12 cellular contexts compared by ENCODE assay signal in genomic region chr7:127809285-127809702, GRCh38.
DNase-seq lines count a peak whose midpoint lies in the region; ATAC-seq and TF ChIP-seq lines count a peak whose summit lies in the region.
"Had no signal": no experiment of that assay in that cellular context is flagged by ENCODE, and none has a peak within 500 bp of the region (broad histone marks: within the 10 kb centered on the region; RNA-seq: fewer than 3 reads in every experiment).

No MANE protein-coding gene starts in this region.

- no peaks in the 10 kb centered on the region for H3K9me3 ChIP-seq in BLaER1
- H3K9me3 ChIP-seq in WERI-Rb-1 (ENCODE audit: severe bottlenecking): no peaks in the 10 kb centered on the region
- H3K9me3 ChIP-seq in testis: no peaks in the 10 kb centered on the region
- H3K9me3 ChIP-seq: sigmoid colon, tibial artery had no signal

- H3K36me3 ChIP-seq in BLaER1 (peaks cover 60% of the 10 kb centered on the region), WERI-Rb-1 (no peaks in the 10 kb centered on the region; the same call in 1 of the 2 replicates), testis (ENCODE audit: low read depth, missing control alignments) (no peaks in the 10 kb centered on the region)

- H3K4me1 ChIP-seq in BLaER1 (peaks cover 24% of the 10 kb centered on the region), testis (peaks cover 9% of the 10 kb centered on the region)

- H3K27me3 ChIP-seq in BLaER1: no peaks in the 10 kb centered on the region
- H3K27me3 ChIP-seq in WERI-Rb-1 (ENCODE audit: insufficient read depth, low read depth, severe bottlenecking): no peaks in the 10 kb centered on the region
- no peaks in the 10 kb centered on the region for H3K27me3 ChIP-seq in testis
- H3K27me3 ChIP-seq: sigmoid colon, tibial artery had no signal

- intact Hi-C loops in testis (cut with DNase I; ENCODE audit: low total_unique reads): no loop called here

- TF ChIP-seq POLR2A in testis (IDR thresholded peaks at IDR 0.05): no peak

- ATAC-seq in HG03378 (IDR thresholded peaks at IDR 0.05; ENCODE audit: unreplicated experiment): peak; percentile 42
- no peak for ATAC-seq in HG03045 (IDR thresholded peaks at IDR 0.05; ENCODE audit: unreplicated experiment)

- no peak overlapping the region for H3K27ac ChIP-seq in BLaER1
- peak overlapping the region; percentile 49 for H3K27ac ChIP-seq in WERI-Rb-1
- no peak overlapping the region for H3K27ac ChIP-seq in testis
- H3K27ac ChIP-seq: sigmoid colon, tibial artery had no signal

- DNase-seq in WERI-Rb-1: peak; percentile 86
- DNase-seq in kidney tubule cell (ENCODE audit: low spot score): peak; percentile 91
- DNase-seq in testis: no peak
- no peak for DNase-seq in COR-L47 (lab: John Stamatoyannopoulos, UW)
- DNase-seq in dedifferentiated amniotic fluid mesenchymal stem cell (ENCODE audit: extremely low spot score): no peak
- DNase-seq: activated CD8-positive, alpha-beta memory T cell treated with anti-CD3 and anti-CD28 coated beads, Interleukin-2, amount 50 U/mL, for 48 hours; NK-92 treated with Interleukin-12 subunit alpha and Interleukin-12 subunit beta, amount 100 ng/mL, for 24 hours; sigmoid colon; tibial artery had no signal

- 63 to 71% methylated on average over 3 of the region's 3 CpGs for WGBS in testis, 2 donors

- TF ChIP-seq CTCF in WERI-Rb-1 (IDR thresholded peaks at IDR 0.05; ENCODE audit: low read depth, low read length) (no peak), testis (IDR thresholded peaks at IDR 0.05) (no peak)

- no peak overlapping the region for H3K9ac ChIP-seq in BLaER1

- H4K20me1 ChIP-seq in BLaER1: peaks cover 43% of the 10 kb centered on the region

- H3K4me2 ChIP-seq in BLaER1: 0 out of 2 replicates have a peak overlapping the region, but pooled peaks have one; percentile 5

- H3K4me3 ChIP-seq in BLaER1 (no peak overlapping the region), WERI-Rb-1 (ENCODE audit: low read depth, low read length) (no peak overlapping the region), testis (no peak overlapping the region)
- H3K4me3 ChIP-seq: sigmoid colon, tibial artery had no signal

Comparison
In these comparisons a context has a peak if more than half of its experiments do, and no peak if none do; other contexts are left out.
1. DNase-seq: peak in WERI-Rb-1 (single experiment) and kidney tubule cell (single experiment); none in testis (single experiment), COR-L47 (single experiment) and dedifferentiated amniotic fluid mesenchymal stem cell (single experiment).